Comparison of ENCODE assay signal across 30 cellular contexts in genomic region chr5:106508894-106509293, GRCh38.
"Had no signal": no experiment of that assay in that cellular context is flagged by ENCODE, and none has a peak within 500 bp of the region (broad histone marks: within the 10 kb centered on the region; RNA-seq: fewer than 3 reads in every experiment).

No MANE protein-coding gene starts in this region.

- H3K4me1 Mint-ChIP-seq: activated CD4-positive, alpha-beta T cell treated with anti-CD3 and anti-CD28 coated beads for 36 hours; activated CD4-positive, alpha-beta T cell treated with anti-CD3 and anti-CD28 coated beads, Interleukin-2, amount 10 ng/mL, durations not matched to agents 24 days and 14 days; activated CD8-positive, alpha-beta memory T cell treated with anti-CD3 and anti-CD28 coated beads, Interleukin-2, amount 10 ng/mL, durations not matched to agents 7 days and 5 days; activated naive CD4-positive, alpha-beta T cell treated with anti-CD3 and anti-CD28 coated beads, Interleukin-2, amount 50 U/mL, for 24 hours; activated naive CD8-positive, alpha-beta T cell treated with anti-CD3 and anti-CD28 coated beads for 36 hours; activated naive CD8-positive, alpha-beta T cell treated with anti-CD3 and anti-CD28 coated beads, Interleukin-2, amount 50 U/mL, for 24 hours had no signal

- H3K27ac ChIP-seq: adrenal gland, body of pancreas, colonic mucosa, epithelial cell of prostate, esophagus squamous epithelium, gastroesophageal sphincter had no signal

- H3K27me3 Mint-ChIP-seq: activated CD4-positive, alpha-beta memory T cell treated with anti-CD3 and anti-CD28 coated beads for 36 hours; activated CD4-positive, alpha-beta T cell treated with anti-CD3 and anti-CD28 coated beads for 36 hours; activated CD4-positive, alpha-beta T cell treated with anti-CD3 and anti-CD28 coated beads, Interleukin-2, amount 10 ng/mL, durations not matched to agents 24 days and 14 days; activated CD8-positive, alpha-beta memory T cell treated with anti-CD3 and anti-CD28 coated beads, Interleukin-2, amount 10 ng/mL, durations not matched to agents 7 days and 5 days; activated naive CD4-positive, alpha-beta T cell treated with anti-CD3 and anti-CD28 coated beads, Interleukin-2, amount 50 U/mL, for 24 hours; activated naive CD8-positive, alpha-beta T cell treated with anti-CD3 and anti-CD28 coated beads for 36 hours; activated naive CD8-positive, alpha-beta T cell treated with anti-CD3 and anti-CD28 coated beads, Interleukin-2, amount 50 U/mL, for 24 hours had no signal

- DNase-seq: activated CD4-positive, alpha-beta memory T cell treated with anti-CD3 and anti-CD28 coated beads for 36 hours; activated CD4-positive, alpha-beta T cell treated with anti-CD3 and anti-CD28 coated beads for 36 hours; activated CD4-positive, alpha-beta T cell treated with anti-CD3 and anti-CD28 coated beads, Interleukin-2, amount 10 ng/mL, durations not matched to agents 24 days and 14 days; activated CD4-positive, CD25-positive, alpha-beta regulatory T cell; activated CD4-positive, CD25-positive, alpha-beta regulatory T cell treated with anti-CD3 and anti-CD28 coated beads, Interleukin-2, amount 50 U/mL, for 72 hours; activated CD8-positive, alpha-beta memory T cell treated with anti-CD3 and anti-CD28 coated beads, Interleukin-2, amount 10 ng/mL, durations not matched to agents 7 days and 5 days; activated CD8-positive, alpha-beta memory T cell treated with anti-CD3 and anti-CD28 coated beads, Interleukin-2, amount 50 U/mL, for 4 hours; activated CD8-positive, alpha-beta T cell treated with anti-CD3 and anti-CD28 coated beads, Interleukin-2, amount 10 ng/mL, durations not matched to agents 7 days and 5 days; activated effector memory CD4-positive, alpha-beta T cell treated with anti-CD3 and anti-CD28 coated beads, Interleukin-2, amount 50 U/mL, for 16 hours; activated naive CD4-positive, alpha-beta T cell treated with anti-CD3 and anti-CD28 coated beads for 36 hours; activated naive CD8-positive, alpha-beta T cell treated with anti-CD3 and anti-CD28 coated beads for 36 hours; activated naive CD8-positive, alpha-beta T cell treated with anti-CD3 and anti-CD28 coated beads, Interleukin-2, amount 50 U/mL, for 24 hours; activated T-cell treated with anti-CD3 and anti-CD28 coated beads, Interleukin-2, amount 50 U/mL, for 1 hour; activated T-cell treated with anti-CD3 and anti-CD28 coated beads, Interleukin-2, amount 50 U/mL, for 48 hours; adrenal gland; amygdala; aorta; body of pancreas; central memory CD4-positive, alpha-beta T cell; cerebellar nuclear complex; colonic mucosa; effector CD8-positive, alpha-beta T cell; esophagus squamous epithelium; foreskin melanocyte; T-helper 2 cell had no signal

- H3K9me3 Mint-ChIP-seq: activated CD4-positive, alpha-beta T cell treated with anti-CD3 and anti-CD28 coated beads, Interleukin-2, amount 10 ng/mL, durations not matched to agents 24 days and 14 days; activated T-helper 1 cell treated with anti-CD3 and anti-CD28 coated beads, Interleukin-12 subunit alpha, Interleukin-12 subunit beta, Interleukin-2, Interleukin-4 antibody, amounts not matched to agents 30 ng/mL and 10 ng/mL and 1 ng/mL, durations not matched to agents 14 hours and 24 hours and 36 hours had no signal

- ATAC-seq: activated CD4-positive, alpha-beta T cell treated with anti-CD3 and anti-CD28 coated beads for 36 hours; activated CD8-positive, alpha-beta memory T cell treated with anti-CD3 and anti-CD28 coated beads, Interleukin-2, amount 10 ng/mL, durations not matched to agents 7 days and 5 days; activated CD8-positive, alpha-beta T cell treated with anti-CD3 and anti-CD28 coated beads, Interleukin-2, amount 10 ng/mL, durations not matched to agents 7 days and 5 days; activated naive CD8-positive, alpha-beta T cell treated with anti-CD3 and anti-CD28 coated beads, Interleukin-2, amount 50 U/mL, for 24 hours; body of pancreas; gastroesophageal sphincter had no signal

- H3K4me3 Mint-ChIP-seq: activated CD4-positive, alpha-beta memory T cell treated with anti-CD3 and anti-CD28 coated beads for 36 hours; activated CD4-positive, alpha-beta T cell treated with anti-CD3 and anti-CD28 coated beads for 36 hours; activated CD4-positive, alpha-beta T cell treated with anti-CD3 and anti-CD28 coated beads, Interleukin-2, amount 10 ng/mL, durations not matched to agents 24 days and 14 days; activated CD8-positive, alpha-beta memory T cell treated with anti-CD3 and anti-CD28 coated beads, Interleukin-2, amount 10 ng/mL, durations not matched to agents 7 days and 5 days; activated CD8-positive, alpha-beta T cell treated with anti-CD3 and anti-CD28 coated beads, Interleukin-2, amount 10 ng/mL, durations not matched to agents 7 days and 5 days; activated naive CD4-positive, alpha-beta T cell treated with anti-CD3 and anti-CD28 coated beads for 36 hours; activated naive CD4-positive, alpha-beta T cell treated with anti-CD3 and anti-CD28 coated beads, Interleukin-2, amount 50 U/mL, for 24 hours; activated naive CD8-positive, alpha-beta T cell treated with anti-CD3 and anti-CD28 coated beads for 36 hours; activated naive CD8-positive, alpha-beta T cell treated with anti-CD3 and anti-CD28 coated beads, Interleukin-2, amount 50 U/mL, for 24 hours; activated T-helper 1 cell treated with anti-CD3 and anti-CD28 coated beads, Interleukin-12 subunit alpha, Interleukin-12 subunit beta, Interleukin-2, Interleukin-4 antibody, amounts not matched to agents 30 ng/mL and 10 ng/mL and 1 ng/mL, durations not matched to agents 14 hours and 24 hours and 36 hours had no signal

- H3K4me3 ChIP-seq: adrenal gland, body of pancreas, colonic mucosa, esophagus squamous epithelium, gastroesophageal sphincter had no signal

- H3K9me3 ChIP-seq: adrenal gland, body of pancreas, colonic mucosa, esophagus squamous epithelium had no signal

- H3K27ac Mint-ChIP-seq: activated CD4-positive, alpha-beta memory T cell treated with anti-CD3 and anti-CD28 coated beads for 36 hours; activated CD4-positive, alpha-beta T cell treated with anti-CD3 and anti-CD28 coated beads for 36 hours; activated CD4-positive, alpha-beta T cell treated with anti-CD3 and anti-CD28 coated beads, Interleukin-2, amount 10 ng/mL, durations not matched to agents 24 days and 14 days; activated CD8-positive, alpha-beta memory T cell treated with anti-CD3 and anti-CD28 coated beads, Interleukin-2, amount 10 ng/mL, durations not matched to agents 7 days and 5 days; activated CD8-positive, alpha-beta T cell treated with anti-CD3 and anti-CD28 coated beads, Interleukin-2, amount 10 ng/mL, durations not matched to agents 7 days and 5 days; activated naive CD4-positive, alpha-beta T cell treated with anti-CD3 and anti-CD28 coated beads for 36 hours; activated naive CD4-positive, alpha-beta T cell treated with anti-CD3 and anti-CD28 coated beads, Interleukin-2, amount 50 U/mL, for 24 hours; activated naive CD8-positive, alpha-beta T cell treated with anti-CD3 and anti-CD28 coated beads for 36 hours; activated naive CD8-positive, alpha-beta T cell treated with anti-CD3 and anti-CD28 coated beads, Interleukin-2, amount 50 U/mL, for 24 hours; activated T-helper 1 cell treated with anti-CD3 and anti-CD28 coated beads, Interleukin-12 subunit alpha, Interleukin-12 subunit beta, Interleukin-2, Interleukin-4 antibody, amounts not matched to agents 30 ng/mL and 10 ng/mL and 1 ng/mL, durations not matched to agents 14 hours and 24 hours and 36 hours; activated T-helper 2 cell treated with anti-CD3 and anti-CD28 coated beads, Interferon-gamma antibody, Interleukin-2, Interleukin-4, amounts not matched to agents 10 μg/mL and 5 μg/mL and 100 μg/mL, durations not matched to agents 14 hours and 24 hours and 36 hours had no signal

- H3K36me3 ChIP-seq: adrenal gland, colonic mucosa, esophagus squamous epithelium, gastroesophageal sphincter had no signal

- H3K4me1 ChIP-seq: adrenal gland, body of pancreas, colonic mucosa, esophagus squamous epithelium, gastroesophageal sphincter had no signal

- H3K27me3 ChIP-seq: adrenal gland, body of pancreas, colonic mucosa, esophagus squamous epithelium, gastroesophageal sphincter had no signal
